Comparison of ENCODE assay signal across 7 cellular contexts in genomic region chr12:57078519-57079404, GRCh38. TPM values are rescaled to one million over a fixed set of nuclear protein-coding genes. Genes with fewer than 3 reads are reported as not detected.
DNase-seq lines count a peak whose midpoint lies in the region; ATAC-seq, FAIRE-seq and TF ChIP-seq lines count a peak whose summit lies in the region.

Gene NEMP1, minus strand, starts transcription at chr12:57078791. Its CDS starts 46 bp downstream, at chr12:57078745.

- peak; percentile 100 for DNase-seq in NCI-H2107 treated with DMSO at 0.1 percent for 48 hours (lab: John Stamatoyannopoulos, UW; ENCODE audit: unreplicated experiment)
- DNase-seq in body of pancreas, result peak; percentile 96 to 99 (median 98)
- peak; percentile 100 for DNase-seq in iPS DF 19.7 (ENCODE audit: low read depth, low spot score)
- DNase-seq in sigmoid colon, result peak; percentile 99

- H3K36me3 ChIP-seq in body of pancreas (replicated peaks in 1 of 2; ENCODE audit: insufficient read depth in 1 of 2, low read depth in 2 of 2) (no peaks in the 10 kb centered on the region), sigmoid colon (peaks cover 0 to 7% (median 0%) of the 10 kb centered on the region in 4 donors)

- ATAC-seq in GM18520 (IDR thresholded peaks at IDR 0.05; ENCODE audit: unreplicated experiment) (peak; percentile 97), HG03064 (IDR thresholded peaks at IDR 0.05; ENCODE audit: low read depth, unreplicated experiment) (peak; percentile 96), body of pancreas (peak; percentile 100)

- FAIRE-seq in TTC549 (lab: Jason Lieb, UNC), result peak; percentile 99

- peaks cover 14% of the 10 kb centered on the region for H3K4me1 ChIP-seq in body of pancreas
- peaks cover 0 to 22% (median 21%) of the 10 kb centered on the region in 4 donors for H3K4me1 ChIP-seq in sigmoid colon

- TF ChIP-seq CTCF in body of pancreas (IDR thresholded peaks at IDR 0.05) (no peak), sigmoid colon (IDR thresholded peaks at IDR 0.05) (no peak)

- H3K27me3 ChIP-seq in body of pancreas, result no peaks in the 10 kb centered on the region
- no peaks in the 10 kb centered on the region for H3K27me3 ChIP-seq in sigmoid colon

- TF ChIP-seq POLR2A in body of pancreas (IDR thresholded peaks at IDR 0.05) (peak in 2 of 3 donors; percentile 45 to 47), sigmoid colon (IDR thresholded peaks at IDR 0.05) (peak in 1 of 2 donors; percentile 11)

- H3K9me3 ChIP-seq in body of pancreas, result no peaks in the 10 kb centered on the region
- no peaks in the 10 kb centered on the region for H3K9me3 ChIP-seq in sigmoid colon

- peak within 1 kb of the TSS; percentile 39 to 86 (median 62) for H3K27ac ChIP-seq in body of pancreas
- H3K27ac ChIP-seq in sigmoid colon, result peak within 1 kb of the TSS; percentile 84 to 89 (median 88)

- intact Hi-C loops in body of pancreas (cut with DNase I), result no loop called here
- intact Hi-C loops in sigmoid colon (cut with DNase I), result no loop called here

- H3K4me3 ChIP-seq in body of pancreas (peak within 1 kb of the TSS; percentile 42 to 75), sigmoid colon (peak within 1 kb of the TSS; percentile 67 to 87 (median 82))

- peak in 1 of 4 donors; percentile 12 for TF ChIP-seq EP300 in sigmoid colon (IDR thresholded peaks at IDR 0.05)

- WGBS in body of pancreas, 2 donors, result 0 to 1% methylated on average over 29 to 39 of the region's 39 CpGs
- WGBS in sigmoid colon, 2 donors, result 1% methylated on average over 39 of the region's 39 CpGs

RNA-seq across cellular contexts. Expression of gene NEMP1, which starts in this region (rescaled TPM):
- total RNA-seq in body of pancreas (1 to 10 TPM; 2.3 to 5.2 TPM), sigmoid colon (10 to 100 TPM; 11.5 to 13.6 (median 12.7) TPM)
- polyA plus RNA-seq in sigmoid colon, result 1 to 10 TPM in 1 of 3 donors, under 1 TPM in 2; 0.60 to 6.2 (median 0.92) TPM

Comparison
In these comparisons a context has a peak if more than half of its experiments do, and no peak if none do; other contexts are left out.
1. Peak in every context shown above with its lines: DNase-seq, ATAC-seq, H3K4me3 ChIP-seq and H3K27ac ChIP-seq.